ENCODE assay signal across 14 cellular contexts in genomic region chr3:170523248-170523647, GRCh38.
A peak's percentile ranks its signal among the peaks of the same experiment; 100 is the strongest.
DNase-seq lines count a peak whose midpoint lies in the region; ATAC-seq, FAIRE-seq and TF ChIP-seq lines count a peak whose summit lies in the region.
"Had no signal": no experiment of that assay in that cellular context is flagged by ENCODE, and none has a peak within 500 bp of the region (broad histone marks: within the 10 kb centered on the region; RNA-seq: fewer than 3 reads in every experiment).

No MANE protein-coding gene starts in this region.

- TF ChIP-seq CTCF in NB4 (IDR thresholded peaks at IDR 0.05; ENCODE audit: low read depth, low read length): no peak
- no peak for TF ChIP-seq CTCF in GM12878 (IDR thresholded peaks at IDR 0.05 in 2 of 3, conservative IDR thresholded peaks at IDR 0.05 in 1 of 3; ENCODE audit: control insufficient read depth in 2 of 3, extremely low read depth in 1 of 3, insufficient read depth in 1 of 3, low read depth in 3 of 3, low read length in 3 of 3)
- TF ChIP-seq CTCF in mucosa of descending colon (IDR thresholded peaks at IDR 0.05): no peak

- intact Hi-C loops in GM12878 (cut with micrococcal nuclease; ENCODE audit: unreplicated experiment) (no loop called here), mucosa of descending colon (cut with DNase I, micrococcal nuclease) (no loop called here)

- no peaks in the 10 kb centered on the region for H3K79me2 ChIP-seq in GM12878 (ENCODE audit: control insufficient read depth, insufficient read depth, low read length)

- POLR2A ChIA-PET in GM12878 (lab: Charles Lee): no interaction called here

- WGBS in GM12878 (ENCODE audit: insufficient coverage, insufficient replicate concordance, low lambda C conversion rate, missing lambda C conversion rate): 20% methylated on average over 2 of the region's 2 CpGs

- H3K9ac ChIP-seq in GM12878 (ENCODE audit: control insufficient read depth, insufficient read depth, low read length): no peak overlapping the region

- H3K4me3 ChIP-seq in NB4 (ENCODE audit: low read depth, low read length): no peak overlapping the region
- no peak overlapping the region for H3K4me3 ChIP-seq in GM12878
- H3K4me3 ChIP-seq in mucosa of descending colon: no peak overlapping the region

- CTCF ChIA-PET in GM12878 (lab: Yijun Ruan, JAX): no interaction called here

- RAD21 ChIA-PET in GM12878 (lab: Charles Lee; ENCODE audit: unreplicated experiment): no interaction called here

- TF ChIP-seq POLR2A in NB4 (IDR thresholded peaks at IDR 0.05; ENCODE audit: extremely low read depth, insufficient read length) (no peak), GM12878 (IDR thresholded peaks at IDR 0.05; ENCODE audit: low read depth, low read length) (no peak)

- H3K27me3 ChIP-seq in GM12878 (replicated peaks in 1 of 2; ENCODE audit: control insufficient read depth in 2 of 2, insufficient read depth in 2 of 2, low read length in 1 of 2): no peaks in the 10 kb centered on the region; a peak in 1 of 4 replicates
- H3K27me3 ChIP-seq: neutrophil had no signal

- H3K9me3 ChIP-seq in GM12878 (replicated peaks; ENCODE audit: control insufficient read depth, insufficient read depth, low read length): no peaks in the 10 kb centered on the region
- no peaks in the 10 kb centered on the region for H3K9me3 ChIP-seq in mucosa of descending colon
- H3K9me3 ChIP-seq: neutrophil had no signal

- H2AFZ ChIP-seq in GM12878 (ENCODE audit: control insufficient read depth, low read depth, low read length): no peak overlapping the region

- in situ Hi-C loops in GM12878 (cut with MboI): no loop called here

- no peak overlapping the region for H3K27ac ChIP-seq in GM12878 (ENCODE audit: control insufficient read depth, insufficient read depth)
- H3K27ac ChIP-seq: 22Rv1, neutrophil had no signal

- BruUV-seq in GM12878 (replicated peaks; lab: Mats Ljungman, UMichigan): no TSS peak

- TF ChIP-seq EP300 in GM12878 (IDR thresholded peaks at IDR 0.05; ENCODE audit: borderline replicate concordance in 1 of 2, control insufficient read depth in 1 of 2, low read depth in 2 of 2, low read length in 2 of 2): no peak

- no peak for FAIRE-seq in GM12878 (lab: Jason Lieb, UNC)
- FAIRE-seq: HTR-8/SVneo had no signal

- H4K20me1 ChIP-seq in GM12878 (ENCODE audit: control insufficient read depth, insufficient read depth): no peaks in the 10 kb centered on the region

- DNase-seq in DMS53 (lab: John Stamatoyannopoulos, UW) (peak; percentile 6), DMS53 treated with DMSO at 0.1 percent for 48 hours (lab: John Stamatoyannopoulos, UW; ENCODE audit: unreplicated experiment) (no peak), NB4 (ENCODE audit: low read depth) (peak; percentile 11), GM12878 (ENCODE audit: low read depth, low spot score) (no peak), renal cortical epithelial cell (ENCODE audit: low read depth) (peak; percentile 46), mucosa of descending colon (no peak)
- no peak for DNase-seq in activated CD4-positive, alpha-beta T cell treated with anti-CD3 and anti-CD28 coated beads for 48 hours
- DNase-seq in stimulated activated naive CD4-positive, alpha-beta T cell treated with Interleukin-2 at 50 U/mL for 16 hours (lab: John Stamatoyannopoulos, UW): no peak
- DNase-seq: activated CD4-positive, alpha-beta T cell treated with anti-CD3 and anti-CD28 coated beads, Interleukin-2, amount 50 U/mL, for 1 hour; CD8-positive, alpha-beta memory T cell; NCI-H2227 treated with DMSO at 0.1 percent for 48 hours had no signal

- H3K4me2 ChIP-seq in GM12878 (ENCODE audit: control insufficient read depth, insufficient read depth): no peak overlapping the region

- SMC1A ChIA-PET in GM12878 (lab: Charles Lee; ENCODE audit: uncharacterized antibody, unreplicated experiment): no interaction called here

- no peak for ATAC-seq in GM12878
- no peak for ATAC-seq in mucosa of descending colon

- H3K36me3 ChIP-seq in GM12878 (ENCODE audit: control insufficient read depth in 2 of 2, insufficient read depth in 2 of 2, low read length in 1 of 2) (no peaks in the 10 kb centered on the region), mucosa of descending colon (ENCODE audit: low read depth) (no peaks in the 10 kb centered on the region)
- H3K36me3 ChIP-seq: neutrophil had no signal

- H3K4me1 ChIP-seq in GM12878 (ENCODE audit: control insufficient read depth, insufficient read depth, low read length) (no peaks in the 10 kb centered on the region), mucosa of descending colon (ENCODE audit: low read depth) (no peaks in the 10 kb centered on the region)

- TF ChIP-seq RAD21 in GM12878 (IDR thresholded peaks at IDR 0.05; ENCODE audit: insufficient read depth, low read depth, low read length): no peak

TF ChIP-seq in GM12878, 131 proteins besides CTCF, POLR2A, EP300 and RAD21:
- peak; percentile 79; the same call in 1 of the 2 replicates for TF ChIP-seq BACH1 (IDR thresholded peaks at IDR 0.05; ENCODE audit: borderline replicate concordance)
- peak; percentile 73; the same call in 1 of the 2 replicates for TF ChIP-seq SPI1 (IDR thresholded peaks at IDR 0.05; ENCODE audit: borderline replicate concordance, insufficient read depth, low read depth, low read length)
- TF ChIP-seq IKZF2 (IDR thresholded peaks at IDR 0.05): peak; percentile 28 to 48; a peak in 1 of 4 replicates
- TF ChIP-seq JUNB (IDR thresholded peaks at IDR 0.05): peak; percentile 42
- TF ChIP-seq RELB (IDR thresholded peaks at IDR 0.05; ENCODE audit: low read depth): no peak
- TF ChIP-seq PRDM15 (CRISPR knock-in tag; IDR thresholded peaks at IDR 0.05): no peak
- TF ChIP-seq IKZF1 (conservative IDR thresholded peaks at IDR 0.05): 0 out of 2 replicates have a peak, but pooled peaks have one; percentile 26

Comparison
In these comparisons a context has a peak if more than half of its experiments do, and no peak if none do; other contexts are left out.
1. DNase-seq: peak in DMS53 (single experiment), NB4 (single experiment) and renal cortical epithelial cell (single experiment); none in DMS53 treated with DMSO at 0.1 percent for 48 hours (single experiment), GM12878 (single experiment), activated CD4-positive, alpha-beta T cell treated with anti-CD3 and anti-CD28 coated beads for 48 hours (single experiment), stimulated activated naive CD4-positive, alpha-beta T cell treated with Interleukin-2 at 50 U/mL for 16 hours (single experiment) and mucosa of descending colon (0 of 3).